27 cellular contexts compared by ENCODE assay signal in genomic region chr1:64110924-64111777, GRCh38.
DNase-seq lines count a peak whose midpoint lies in the region; ATAC-seq and TF ChIP-seq lines count a peak whose summit lies in the region.
"Had no signal": no experiment of that assay in that cellular context is flagged by ENCODE, and none has a peak within 500 bp of the region (broad histone marks: within the 10 kb centered on the region; RNA-seq: fewer than 3 reads in every experiment).

No MANE protein-coding gene starts in this region.

- H2AFZ ChIP-seq in parathyroid adenoma, result no peak overlapping the region

- ATAC-seq in RWPE2 (ENCODE audit: low read depth), result no peak
- no peak for ATAC-seq in foreskin keratinocyte
- ATAC-seq in GM19023 (IDR thresholded peaks at IDR 0.05; ENCODE audit: unreplicated experiment), result no peak
- ATAC-seq: esophagus mucosa, HepG2 had no signal

- peaks cover 6% of the 10 kb centered on the region for H3K4me1 ChIP-seq in RWPE2 (ENCODE audit: insufficient read depth, poor library complexity, severe bottlenecking)
- peaks cover 11% of the 10 kb centered on the region for H3K4me1 ChIP-seq in foreskin keratinocyte
- peaks cover 6% of the 10 kb centered on the region for H3K4me1 ChIP-seq in parathyroid adenoma
- peaks cover 0 to 7% (median 0%) of the 10 kb centered on the region in 4 donors for H3K4me1 ChIP-seq in esophagus muscularis mucosa
- H3K4me1 ChIP-seq: testis had no signal

- no peak for TF ChIP-seq EP300 in esophagus muscularis mucosa (IDR thresholded peaks at IDR 0.05)

- H3K27me3 ChIP-seq in RWPE2 (ENCODE audit: insufficient read depth, poor library complexity, severe bottlenecking), result no peaks in the 10 kb centered on the region
- H3K27me3 ChIP-seq in foreskin keratinocyte, result no peaks in the 10 kb centered on the region
- no peaks in the 10 kb centered on the region for H3K27me3 ChIP-seq in parathyroid adenoma (ENCODE audit: control insufficient read depth, insufficient read depth, low read length)
- no peaks in the 10 kb centered on the region for H3K27me3 ChIP-seq in esophagus muscularis mucosa
- H3K27me3 ChIP-seq: right atrium auricular region, testis had no signal

- H3K9ac ChIP-seq in parathyroid adenoma, result no peak overlapping the region

- H3K36me3 ChIP-seq in RWPE2 (ENCODE audit: low read depth) (no peaks in the 10 kb centered on the region), parathyroid adenoma (ENCODE audit: control insufficient read depth, insufficient read depth, low read length) (no peaks in the 10 kb centered on the region), esophagus muscularis mucosa (no peaks in the 10 kb centered on the region)
- H3K36me3 ChIP-seq: right atrium auricular region had no signal

- H3K9me3 ChIP-seq in RWPE2 (ENCODE audit: severe bottlenecking), result no peaks in the 10 kb centered on the region
- no peaks in the 10 kb centered on the region for H3K9me3 ChIP-seq in parathyroid adenoma (ENCODE audit: control insufficient read depth, low read length)
- H3K9me3 ChIP-seq in esophagus muscularis mucosa, result no peaks in the 10 kb centered on the region
- H3K9me3 ChIP-seq: right atrium auricular region, testis had no signal

- no peak overlapping the region for H3K4me2 ChIP-seq in parathyroid adenoma (ENCODE audit: low read length)

- no peak for TF ChIP-seq POLR2A in esophagus muscularis mucosa (IDR thresholded peaks at IDR 0.05; ENCODE audit: low read depth)

- H3K4me3 ChIP-seq in RWPE2 (ENCODE audit: severe bottlenecking), result no peak overlapping the region
- no peak overlapping the region for H3K4me3 ChIP-seq in parathyroid adenoma (ENCODE audit: low read depth, low read length)
- no peak overlapping the region for H3K4me3 ChIP-seq in esophagus muscularis mucosa
- H3K4me3 ChIP-seq: right atrium auricular region, testis had no signal

- 65% methylated on average over 6 of the region's 6 CpGs for WGBS in esophagus muscularis mucosa

- TF ChIP-seq CTCF in RWPE2 (IDR thresholded peaks at IDR 0.05; ENCODE audit: poor library complexity, severe bottlenecking) (no peak), foreskin keratinocyte (conservative IDR thresholded peaks at IDR 0.05) (no peak), parathyroid adenoma (IDR thresholded peaks at IDR 0.05) (no peak), esophagus muscularis mucosa (IDR thresholded peaks at IDR 0.05) (no peak)

- DNase-seq in ELR (ENCODE audit: low read depth), result peak; percentile 7
- no peak for DNase-seq in RWPE2 (ENCODE audit: low spot score)
- no peak for DNase-seq in foreskin keratinocyte
- no peak for DNase-seq in NK-92 treated with Interleukin-12 subunit alpha and Interleukin-12 subunit beta, amount 100 ng/mL, for 24 hours (lab: John Stamatoyannopoulos, UW)
- no peak for DNase-seq in esophagus muscularis mucosa (ENCODE audit: extremely low spot score)
- DNase-seq: ACHN; activated CD4-positive, alpha-beta T cell treated with anti-CD3 and anti-CD28 coated beads, Interleukin-2, amount 50 U/mL, for 1 hour; activated CD4-positive, CD25-positive, alpha-beta regulatory T cell; activated gamma-delta T cell; activated T-cell treated with anti-CD3 and anti-CD28 coated beads, Interleukin-2, amount 50 U/mL, for 24 hours; central memory CD4-positive, alpha-beta T cell; foreskin melanocyte; GF-D8; Karpas-422; NCI-H1436; NCI-H2081; NCI-H226; posterior cingulate gyrus; stimulated activated CD4-positive, alpha-beta T cell treated with anti-CD3 and anti-CD28 coated beads, Interleukin-1b, Interleukin-23, amount 100 ng/mL, for 48 hours; stimulated activated CD8-positive, alpha-beta memory T cell treated with anti-CD3 and anti-CD28 coated beads, Interleukin-4, amount 100 ng/mL, for 48 hours; testis had no signal

- peak overlapping the region; percentile 29 for H3K27ac ChIP-seq in RWPE2 (ENCODE audit: poor library complexity, severe bottlenecking)
- H3K27ac ChIP-seq in foreskin keratinocyte, result peak overlapping the region; percentile 62
- H3K27ac ChIP-seq in parathyroid adenoma, result peak overlapping the region; percentile 29
- H3K27ac ChIP-seq in esophagus muscularis mucosa (replicated peaks in 1 of 4), result no peak overlapping the region
- H3K27ac ChIP-seq: right atrium auricular region, RWPE1, testis had no signal

- intact Hi-C loops in esophagus muscularis mucosa (cut with DNase I), result no loop called here

- H3K79me2 ChIP-seq in parathyroid adenoma, result no peaks in the 10 kb centered on the region

Comparison
In these comparisons a context has a peak if more than half of its experiments do, and no peak if none do; other contexts are left out.
1. H3K27ac ChIP-seq: peak in RWPE2 (single experiment), foreskin keratinocyte (single experiment) and parathyroid adenoma (single experiment); none in esophagus muscularis mucosa (0 of 4).